2 cellular contexts compared by ENCODE assay signal in the genomic region with DNA sequence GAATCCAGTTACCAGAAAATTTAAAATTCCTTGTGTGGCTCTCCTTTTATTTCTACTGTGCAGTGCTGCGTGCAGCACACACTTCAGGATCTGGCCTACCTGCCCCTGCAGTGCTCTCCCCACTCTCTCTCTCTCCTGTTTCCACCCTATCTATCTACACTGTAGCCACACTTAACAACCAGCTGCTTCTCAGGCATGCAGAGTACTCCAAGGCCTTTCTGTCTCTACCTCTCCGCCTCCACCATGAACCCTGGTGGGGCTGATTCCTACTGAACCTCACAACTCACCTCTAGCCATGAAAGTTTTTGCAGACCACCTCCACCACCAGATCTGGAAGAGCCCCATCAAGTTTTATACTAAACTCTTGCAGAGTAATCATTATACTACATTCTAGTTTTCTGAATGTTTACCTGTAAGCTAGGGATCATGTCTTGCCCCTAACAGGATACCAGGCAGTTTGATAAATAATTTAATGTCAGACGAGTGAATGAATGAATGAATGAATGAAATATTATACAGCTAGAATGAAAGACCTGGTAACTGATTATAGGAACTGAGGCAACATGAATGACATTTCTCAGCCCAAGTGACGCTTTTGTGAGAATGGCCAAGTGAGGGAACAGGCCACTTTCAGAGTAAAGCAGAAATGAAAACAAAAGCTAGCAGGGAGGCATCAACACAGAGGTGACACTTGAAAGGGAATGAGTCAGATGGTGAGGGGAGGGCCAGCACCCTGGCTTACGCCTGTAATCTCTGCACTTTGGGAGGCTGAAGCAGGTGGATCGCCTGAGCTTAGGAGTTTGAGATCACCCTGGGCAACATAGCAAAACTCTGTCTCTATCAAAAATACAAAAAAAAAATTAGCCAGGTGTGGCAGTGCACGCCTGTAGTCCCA.
TF ChIP-seq lines count a peak whose summit lies in the region.

No MANE protein-coding gene starts in this region.

TF ChIP-seq in HepG2, 621 proteins besides CTCF, POLR2A, EP300 and RAD21 (continued from another document and continues in another):
- TF ChIP-seq, protein P1, sequence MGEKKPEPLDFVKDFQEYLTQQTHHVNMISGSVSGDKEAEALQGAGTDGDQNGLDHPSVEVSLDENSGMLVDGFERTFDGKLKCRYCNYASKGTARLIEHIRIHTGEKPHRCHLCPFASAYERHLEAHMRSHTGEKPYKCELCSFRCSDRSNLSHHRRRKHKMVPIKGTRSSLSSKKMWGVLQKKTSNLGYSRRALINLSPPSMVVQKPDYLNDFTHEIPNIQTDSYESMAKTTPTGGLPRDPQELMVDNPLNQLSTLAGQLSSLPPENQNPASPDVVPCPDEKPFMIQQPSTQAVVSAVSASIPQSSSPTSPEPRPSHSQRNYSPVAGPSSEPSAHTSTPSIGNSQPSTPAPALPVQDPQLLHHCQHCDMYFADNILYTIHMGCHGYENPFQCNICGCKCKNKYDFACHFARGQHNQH (CRISPR knock-in tag; IDR thresholded peaks at IDR 0.05): 0 out of 2 replicates have a peak, but pooled peaks have one; percentile 48
- peak; percentile 49; the same call in 1 of the 2 replicates for TF ChIP-seq SOX5 (CRISPR knock-in tag; IDR thresholded peaks at IDR 0.05; ENCODE audit: borderline replicate concordance)
- TF ChIP-seq ZSCAN30 (CRISPR knock-in tag; IDR thresholded peaks at IDR 0.05): no peak
- no peak for TF ChIP-seq BHLHE40 (IDR thresholded peaks at IDR 0.05; ENCODE audit: low read length)
- peak; percentile 9; the same call in 1 of the 2 replicates for TF ChIP-seq STAG1 (CRISPR knock-in tag; IDR thresholded peaks at IDR 0.05)
- TF ChIP-seq ZNF841 (CRISPR knock-in tag; IDR thresholded peaks at IDR 0.05; ENCODE audit: borderline replicate concordance): no peak
- TF ChIP-seq SMC3 (IDR thresholded peaks at IDR 0.05; ENCODE audit: low read length): 0 out of 2 replicates have a peak, but pooled peaks have one; percentile 10
- TF ChIP-seq HDAC1 (CRISPR knock-in tag; IDR thresholded peaks at IDR 0.05): 0 out of 2 replicates have a peak, but pooled peaks have one; percentile 34
- peak; percentile 34; the same call in 1 of the 2 replicates for TF ChIP-seq FOXA3 (CRISPR knock-in tag; IDR thresholded peaks at IDR 0.05)
- peak; percentile 51; the same call in 1 of the 2 replicates for TF ChIP-seq ZBTB38 (CRISPR knock-in tag; IDR thresholded peaks at IDR 0.05)
- TF ChIP-seq ZNF24 (IDR thresholded peaks at IDR 0.05): peak; percentile 83
- no peak for TF ChIP-seq GATAD1 (CRISPR knock-in tag; IDR thresholded peaks at IDR 0.05)
- TF ChIP-seq, protein P2, sequence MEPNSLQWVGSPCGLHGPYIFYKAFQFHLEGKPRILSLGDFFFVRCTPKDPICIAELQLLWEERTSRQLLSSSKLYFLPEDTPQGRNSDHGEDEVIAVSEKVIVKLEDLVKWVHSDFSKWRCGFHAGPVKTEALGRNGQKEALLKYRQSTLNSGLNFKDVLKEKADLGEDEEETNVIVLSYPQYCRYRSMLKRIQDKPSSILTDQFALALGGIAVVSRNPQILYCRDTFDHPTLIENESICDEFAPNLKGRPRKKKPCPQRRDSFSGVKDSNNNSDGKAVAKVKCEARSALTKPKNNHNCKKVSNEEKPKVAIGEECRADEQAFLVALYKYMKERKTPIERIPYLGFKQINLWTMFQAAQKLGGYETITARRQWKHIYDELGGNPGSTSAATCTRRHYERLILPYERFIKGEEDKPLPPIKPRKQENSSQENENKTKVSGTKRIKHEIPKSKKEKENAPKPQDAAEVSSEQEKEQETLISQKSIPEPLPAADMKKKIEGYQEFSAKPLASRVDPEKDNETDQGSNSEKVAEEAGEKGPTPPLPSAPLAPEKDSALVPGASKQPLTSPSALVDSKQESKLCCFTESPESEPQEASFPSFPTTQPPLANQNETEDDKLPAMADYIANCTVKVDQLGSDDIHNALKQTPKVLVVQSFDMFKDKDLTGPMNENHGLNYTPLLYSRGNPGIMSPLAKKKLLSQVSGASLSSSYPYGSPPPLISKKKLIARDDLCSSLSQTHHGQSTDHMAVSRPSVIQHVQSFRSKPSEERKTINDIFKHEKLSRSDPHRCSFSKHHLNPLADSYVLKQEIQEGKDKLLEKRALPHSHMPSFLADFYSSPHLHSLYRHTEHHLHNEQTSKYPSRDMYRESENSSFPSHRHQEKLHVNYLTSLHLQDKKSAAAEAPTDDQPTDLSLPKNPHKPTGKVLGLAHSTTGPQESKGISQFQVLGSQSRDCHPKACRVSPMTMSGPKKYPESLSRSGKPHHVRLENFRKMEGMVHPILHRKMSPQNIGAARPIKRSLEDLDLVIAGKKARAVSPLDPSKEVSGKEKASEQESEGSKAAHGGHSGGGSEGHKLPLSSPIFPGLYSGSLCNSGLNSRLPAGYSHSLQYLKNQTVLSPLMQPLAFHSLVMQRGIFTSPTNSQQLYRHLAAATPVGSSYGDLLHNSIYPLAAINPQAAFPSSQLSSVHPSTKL (CRISPR knock-in tag; IDR thresholded peaks at IDR 0.05): peak; percentile 38; the same call in 1 of the 2 replicates
- TF ChIP-seq ZNF431 (CRISPR knock-in tag; IDR thresholded peaks at IDR 0.05; ENCODE audit: borderline replicate concordance, low read depth): no peak
- TF ChIP-seq, protein P3, sequence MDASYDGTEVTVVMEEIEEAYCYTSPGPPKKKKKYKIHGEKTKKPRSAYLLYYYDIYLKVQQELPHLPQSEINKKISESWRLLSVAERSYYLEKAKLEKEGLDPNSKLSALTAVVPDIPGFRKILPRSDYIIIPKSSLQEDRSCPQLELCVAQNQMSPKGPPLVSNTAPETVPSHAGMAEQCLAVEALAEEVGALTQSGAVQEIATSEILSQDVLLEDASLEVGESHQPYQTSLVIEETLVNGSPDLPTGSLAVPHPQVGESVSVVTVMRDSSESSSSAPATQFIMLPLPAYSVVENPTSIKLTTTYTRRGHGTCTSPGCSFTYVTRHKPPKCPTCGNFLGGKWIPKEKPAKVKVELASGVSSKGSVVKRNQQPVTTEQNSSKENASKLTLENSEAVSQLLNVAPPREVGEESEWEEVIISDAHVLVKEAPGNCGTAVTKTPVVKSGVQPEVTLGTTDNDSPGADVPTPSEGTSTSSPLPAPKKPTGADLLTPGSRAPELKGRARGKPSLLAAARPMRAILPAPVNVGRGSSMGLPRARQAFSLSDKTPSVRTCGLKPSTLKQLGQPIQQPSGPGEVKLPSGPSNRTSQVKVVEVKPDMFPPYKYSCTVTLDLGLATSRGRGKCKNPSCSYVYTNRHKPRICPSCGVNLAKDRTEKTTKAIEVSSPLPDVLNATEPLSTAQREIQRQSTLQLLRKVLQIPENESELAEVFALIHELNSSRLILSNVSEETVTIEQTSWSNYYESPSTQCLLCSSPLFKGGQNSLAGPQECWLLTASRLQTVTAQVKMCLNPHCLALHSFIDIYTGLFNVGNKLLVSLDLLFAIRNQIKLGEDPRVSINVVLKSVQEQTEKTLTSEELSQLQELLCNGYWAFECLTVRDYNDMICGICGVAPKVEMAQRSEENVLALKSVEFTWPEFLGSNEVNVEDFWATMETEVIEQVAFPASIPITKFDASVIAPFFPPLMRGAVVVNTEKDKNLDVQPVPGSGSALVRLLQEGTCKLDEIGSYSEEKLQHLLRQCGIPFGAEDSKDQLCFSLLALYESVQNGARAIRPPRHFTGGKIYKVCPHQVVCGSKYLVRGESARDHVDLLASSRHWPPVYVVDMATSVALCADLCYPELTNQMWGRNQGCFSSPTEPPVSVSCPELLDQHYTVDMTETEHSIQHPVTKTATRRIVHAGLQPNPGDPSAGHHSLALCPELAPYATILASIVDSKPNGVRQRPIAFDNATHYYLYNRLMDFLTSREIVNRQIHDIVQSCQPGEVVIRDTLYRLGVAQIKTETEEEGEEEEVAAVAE (CRISPR knock-in tag; IDR thresholded peaks at IDR 0.05; ENCODE audit: borderline replicate concordance): no peak
- no peak for TF ChIP-seq HOXA9 (CRISPR knock-in tag; IDR thresholded peaks at IDR 0.05; ENCODE audit: borderline replicate concordance)
- TF ChIP-seq MEIS2 (CRISPR knock-in tag; IDR thresholded peaks at IDR 0.05): peak; percentile 50; the same call in 1 of the 2 replicates
- no peak for TF ChIP-seq SOX13 (IDR thresholded peaks at IDR 0.05)
- TF ChIP-seq SOX13 (CRISPR knock-in tag; conservative IDR thresholded peaks at IDR 0.05 in 1 of 2, IDR thresholded peaks at IDR 0.05 in 1 of 2): peak in 1 of 2 experiments; percentile 50; a peak in 1 of 4 replicates

TF ChIP-seq in SK-N-SH, 30 proteins besides CTCF, POLR2A, EP300 and RAD21 (continued from another document):
- TF ChIP-seq, protein P4, sequence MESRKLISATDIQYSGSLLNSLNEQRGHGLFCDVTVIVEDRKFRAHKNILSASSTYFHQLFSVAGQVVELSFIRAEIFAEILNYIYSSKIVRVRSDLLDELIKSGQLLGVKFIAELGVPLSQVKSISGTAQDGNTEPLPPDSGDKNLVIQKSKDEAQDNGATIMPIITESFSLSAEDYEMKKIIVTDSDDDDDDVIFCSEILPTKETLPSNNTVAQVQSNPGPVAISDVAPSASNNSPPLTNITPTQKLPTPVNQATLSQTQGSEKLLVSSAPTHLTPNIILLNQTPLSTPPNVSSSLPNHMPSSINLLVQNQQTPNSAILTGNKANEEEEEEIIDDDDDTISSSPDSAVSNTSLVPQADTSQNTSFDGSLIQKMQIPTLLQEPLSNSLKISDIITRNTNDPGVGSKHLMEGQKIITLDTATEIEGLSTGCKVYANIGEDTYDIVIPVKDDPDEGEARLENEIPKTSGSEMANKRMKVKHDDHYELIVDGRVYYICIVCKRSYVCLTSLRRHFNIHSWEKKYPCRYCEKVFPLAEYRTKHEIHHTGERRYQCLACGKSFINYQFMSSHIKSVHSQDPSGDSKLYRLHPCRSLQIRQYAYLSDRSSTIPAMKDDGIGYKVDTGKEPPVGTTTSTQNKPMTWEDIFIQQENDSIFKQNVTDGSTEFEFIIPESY (IDR thresholded peaks at IDR 0.05; ENCODE audit: borderline replicate concordance, low read depth): no peak
- TF ChIP-seq RCOR1 (IDR thresholded peaks at IDR 0.05; ENCODE audit: low read length) (no peak), EZH2phosphoT487 (IDR thresholded peaks at IDR 0.05; ENCODE audit: borderline replicate concordance, low read depth) (no peak), GABPA (IDR thresholded peaks at IDR 0.05; ENCODE audit: low read depth) (no peak), ELF1 (IDR thresholded peaks at IDR 0.05) (no peak), FOXJ3 (CRISPR knock-in tag; IDR thresholded peaks at IDR 0.05) (no peak), RXRA (IDR thresholded peaks at IDR 0.05; ENCODE audit: borderline replicate concordance, low read depth) (no peak), NRF1 (IDR thresholded peaks at IDR 0.05; ENCODE audit: low read depth, low read length) (no peak)
- TF ChIP-seq, protein P5, sequence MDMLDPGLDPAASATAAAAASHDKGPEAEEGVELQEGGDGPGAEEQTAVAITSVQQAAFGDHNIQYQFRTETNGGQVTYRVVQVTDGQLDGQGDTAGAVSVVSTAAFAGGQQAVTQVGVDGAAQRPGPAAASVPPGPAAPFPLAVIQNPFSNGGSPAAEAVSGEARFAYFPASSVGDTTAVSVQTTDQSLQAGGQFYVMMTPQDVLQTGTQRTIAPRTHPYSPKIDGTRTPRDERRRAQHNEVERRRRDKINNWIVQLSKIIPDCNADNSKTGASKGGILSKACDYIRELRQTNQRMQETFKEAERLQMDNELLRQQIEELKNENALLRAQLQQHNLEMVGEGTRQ (IDR thresholded peaks at IDR 0.05; ENCODE audit: borderline replicate concordance, low read depth, low read length): no peak
- TF ChIP-seq, protein P6, sequence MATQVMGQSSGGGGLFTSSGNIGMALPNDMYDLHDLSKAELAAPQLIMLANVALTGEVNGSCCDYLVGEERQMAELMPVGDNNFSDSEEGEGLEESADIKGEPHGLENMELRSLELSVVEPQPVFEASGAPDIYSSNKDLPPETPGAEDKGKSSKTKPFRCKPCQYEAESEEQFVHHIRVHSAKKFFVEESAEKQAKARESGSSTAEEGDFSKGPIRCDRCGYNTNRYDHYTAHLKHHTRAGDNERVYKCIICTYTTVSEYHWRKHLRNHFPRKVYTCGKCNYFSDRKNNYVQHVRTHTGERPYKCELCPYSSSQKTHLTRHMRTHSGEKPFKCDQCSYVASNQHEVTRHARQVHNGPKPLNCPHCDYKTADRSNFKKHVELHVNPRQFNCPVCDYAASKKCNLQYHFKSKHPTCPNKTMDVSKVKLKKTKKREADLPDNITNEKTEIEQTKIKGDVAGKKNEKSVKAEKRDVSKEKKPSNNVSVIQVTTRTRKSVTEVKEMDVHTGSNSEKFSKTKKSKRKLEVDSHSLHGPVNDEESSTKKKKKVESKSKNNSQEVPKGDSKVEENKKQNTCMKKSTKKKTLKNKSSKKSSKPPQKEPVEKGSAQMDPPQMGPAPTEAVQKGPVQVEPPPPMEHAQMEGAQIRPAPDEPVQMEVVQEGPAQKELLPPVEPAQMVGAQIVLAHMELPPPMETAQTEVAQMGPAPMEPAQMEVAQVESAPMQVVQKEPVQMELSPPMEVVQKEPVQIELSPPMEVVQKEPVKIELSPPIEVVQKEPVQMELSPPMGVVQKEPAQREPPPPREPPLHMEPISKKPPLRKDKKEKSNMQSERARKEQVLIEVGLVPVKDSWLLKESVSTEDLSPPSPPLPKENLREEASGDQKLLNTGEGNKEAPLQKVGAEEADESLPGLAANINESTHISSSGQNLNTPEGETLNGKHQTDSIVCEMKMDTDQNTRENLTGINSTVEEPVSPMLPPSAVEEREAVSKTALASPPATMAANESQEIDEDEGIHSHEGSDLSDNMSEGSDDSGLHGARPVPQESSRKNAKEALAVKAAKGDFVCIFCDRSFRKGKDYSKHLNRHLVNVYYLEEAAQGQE (IDR thresholded peaks at IDR 0.05; ENCODE audit: low read depth, low read length): no peak
